ENCODE assay signal across 32 cellular contexts in genomic region chr17:78622491-78623265, GRCh38. TPM values are rescaled to one million over a fixed set of nuclear protein-coding genes. Genes with fewer than 3 reads are reported as not detected.
"Had no signal": no experiment of that assay in that cellular context is flagged by ENCODE, and none has a peak within 500 bp of the region (broad histone marks: within the 10 kb centered on the region; RNA-seq: fewer than 3 reads in every experiment).

No MANE protein-coding gene starts in this region.

- H3K4me2 ChIP-seq: PC-9 had no signal

- H3K27ac Mint-ChIP-seq: activated B cell treated with CpG ODN at 0.5 μM for 24 hours; activated CD4-positive, alpha-beta memory T cell treated with anti-CD3 and anti-CD28 coated beads for 36 hours; activated naive CD4-positive, alpha-beta T cell treated with anti-CD3 and anti-CD28 coated beads, Interleukin-2, amount 10 ng/mL, durations not matched to agents 7 days and 5 days; activated naive CD8-positive, alpha-beta T cell; activated naive CD8-positive, alpha-beta T cell treated with anti-CD3 and anti-CD28 coated beads, Interleukin-2, amount 50 U/mL, for 24 hours; activated T-helper 1 cell treated with anti-CD3 and anti-CD28 coated beads, Interleukin-12 subunit alpha, Interleukin-12 subunit beta, Interleukin-2, Interleukin-4 antibody, amounts not matched to agents 30 ng/mL and 10 ng/mL and 1 ng/mL, durations not matched to agents 14 hours and 24 hours and 36 hours; brain had no signal

- H3K4me3 Mint-ChIP-seq: activated B cell treated with CpG ODN at 0.5 μM for 24 hours; activated CD4-positive, alpha-beta memory T cell treated with anti-CD3 and anti-CD28 coated beads for 36 hours; activated naive CD4-positive, alpha-beta T cell treated with anti-CD3 and anti-CD28 coated beads, Interleukin-2, amount 10 ng/mL, durations not matched to agents 7 days and 5 days; activated naive CD8-positive, alpha-beta T cell; activated naive CD8-positive, alpha-beta T cell treated with anti-CD3 and anti-CD28 coated beads, Interleukin-2, amount 50 U/mL, for 24 hours; activated T-cell treated with anti-CD3 and anti-CD28 coated beads, Interleukin-2, amount 50 U/mL, for 4 hours; activated T-helper 1 cell treated with anti-CD3 and anti-CD28 coated beads, Interleukin-12 subunit alpha, Interleukin-12 subunit beta, Interleukin-2, Interleukin-4 antibody, amounts not matched to agents 30 ng/mL and 10 ng/mL and 1 ng/mL, durations not matched to agents 14 hours and 24 hours and 36 hours; brain had no signal

- H3K36me3 Mint-ChIP-seq: activated CD4-positive, alpha-beta memory T cell treated with anti-CD3 and anti-CD28 coated beads for 36 hours; activated naive CD4-positive, alpha-beta T cell treated with anti-CD3 and anti-CD28 coated beads, Interleukin-2, amount 10 ng/mL, durations not matched to agents 7 days and 5 days; activated naive CD8-positive, alpha-beta T cell; brain had no signal

- DNase-seq: activated B cell treated with CpG ODN at 0.5 μM for 24 hours; activated CD4-positive, alpha-beta memory T cell treated with anti-CD3 and anti-CD28 coated beads for 36 hours; activated CD4-positive, alpha-beta T cell treated with anti-CD3 and anti-CD28 coated beads for 4 hours; activated CD4-positive, alpha-beta T cell treated with anti-CD3 and anti-CD28 coated beads, Interleukin-2, amount 50 U/mL, for 1 hour; activated CD4-positive, CD25-positive, alpha-beta regulatory T cell treated with anti-CD3 and anti-CD28 coated beads, Interleukin-2, amount 50 U/mL, for 72 hours; activated CD8-positive, alpha-beta memory T cell treated with anti-CD3 and anti-CD28 coated beads, Interleukin-2, amount 50 U/mL, for 4 hours; activated naive CD4-positive, alpha-beta T cell treated with anti-CD3 and anti-CD28 coated beads, Interleukin-2, amount 10 ng/mL, durations not matched to agents 7 days and 5 days; activated naive CD8-positive, alpha-beta T cell treated with anti-CD3 and anti-CD28 coated beads, Interleukin-2, amount 50 U/mL, for 24 hours; activated T-cell treated with anti-CD3 and anti-CD28 coated beads for 4 hours; activated T-cell treated with anti-CD3 and anti-CD28 coated beads, Interleukin-2, amount 50 U/mL, for 4 hours; anterior cingulate cortex; caudate nucleus; Kasumi-1; MG63; NCI-H1048; NCI-H2029 treated with DMSO at 0.1 percent for 48 hours; NCI-H2107; NCI-H2171 treated with DMSO at 0.1 percent for 48 hours; NCI-H2227 treated with DMSO at 0.1 percent for 48 hours; NCI-H446; NCI-H774; PC-9; SW 1271; T-helper 1 cell; T-helper 2 cell; T-helper 9 cell had no signal

- H3K9me3 ChIP-seq: MG63 had no signal

- H3K9me3 Mint-ChIP-seq: activated naive CD4-positive, alpha-beta T cell treated with anti-CD3 and anti-CD28 coated beads, Interleukin-2, amount 10 ng/mL, durations not matched to agents 7 days and 5 days; activated naive CD8-positive, alpha-beta T cell treated with anti-CD3 and anti-CD28 coated beads, Interleukin-2, amount 50 U/mL, for 24 hours; activated T-cell treated with anti-CD3 and anti-CD28 coated beads, Interleukin-2, amount 50 U/mL, for 4 hours; activated T-helper 1 cell treated with anti-CD3 and anti-CD28 coated beads, Interleukin-12 subunit alpha, Interleukin-12 subunit beta, Interleukin-2, Interleukin-4 antibody, amounts not matched to agents 30 ng/mL and 10 ng/mL and 1 ng/mL, durations not matched to agents 14 hours and 24 hours and 36 hours had no signal

- H3K27me3 Mint-ChIP-seq: activated CD4-positive, alpha-beta memory T cell treated with anti-CD3 and anti-CD28 coated beads for 36 hours; activated naive CD8-positive, alpha-beta T cell had no signal

- H2AFZ ChIP-seq: PC-9 had no signal

- H3K4me1 Mint-ChIP-seq: activated naive CD4-positive, alpha-beta T cell treated with anti-CD3 and anti-CD28 coated beads, Interleukin-2, amount 10 ng/mL, durations not matched to agents 7 days and 5 days; activated naive CD8-positive, alpha-beta T cell treated with anti-CD3 and anti-CD28 coated beads, Interleukin-2, amount 50 U/mL, for 24 hours had no signal

- H3K27ac ChIP-seq: PC-9, RWPE1, VCaP had no signal

- ATAC-seq: activated naive CD8-positive, alpha-beta T cell treated with anti-CD3 and anti-CD28 coated beads, Interleukin-2, amount 50 U/mL, for 24 hours; activated T-cell treated with anti-CD3 and anti-CD28 coated beads, Interleukin-2, amount 50 U/mL, for 4 hours; Right ventricle myocardium inferior had no signal

- H3K4me3 ChIP-seq: MG63, PC-9 had no signal

- H3K36me3 ChIP-seq: MG63 had no signal

RNA-seq across cellular contexts. Expression of gene DNAH17, which starts 45.5 kb away (rescaled TPM):
- total RNA-seq: Right ventricle myocardium inferior had no signal
